14 cellular contexts compared by ENCODE assay signal in the genomic region with DNA sequence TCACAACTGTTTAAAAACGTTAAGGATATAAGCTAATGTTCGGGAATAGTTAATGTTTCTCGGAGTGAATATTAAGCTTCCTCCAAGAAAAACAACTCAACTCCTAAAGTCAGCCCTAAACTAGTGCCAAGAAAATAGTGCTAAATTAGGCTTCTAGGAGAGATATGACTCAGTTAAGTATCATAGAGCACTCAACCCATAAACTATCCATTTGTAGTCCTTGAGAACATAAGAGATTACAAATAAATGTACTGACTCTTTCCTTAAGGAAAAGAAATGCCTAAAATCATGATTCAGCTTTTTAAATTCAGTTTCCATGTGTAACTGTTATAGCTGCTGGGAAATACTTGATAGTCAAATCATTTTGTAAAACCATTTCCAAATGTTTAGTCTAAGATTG.
A peak's percentile ranks its signal among the peaks of the same experiment; 100 is the strongest.
DNase-seq lines count a peak whose midpoint lies in the region; ATAC-seq and TF ChIP-seq lines count a peak whose summit lies in the region.
"Had no signal": no experiment of that assay in that cellular context is flagged by ENCODE, and none has a peak within 500 bp of the region (broad histone marks: within the 10 kb centered on the region; RNA-seq: fewer than 3 reads in every experiment).

No MANE protein-coding gene starts in this region.

- peak; percentile 98 for DNase-seq in Caki2 (ENCODE audit: low read depth)
- DNase-seq in RKO (ENCODE audit: low spot score): peak; percentile 87
- peak; percentile 74 for DNase-seq in epithelial cell of proximal tubule (ENCODE audit: low read depth)
- DNase-seq in nephron progenitor cell: no peak
- no peak for DNase-seq in natural killer cell treated with Interleukin-12 subunit alpha and Interleukin-12 subunit beta and Interleukin-15 and Interleukin-18, amount 100 ng/mL, for 72 hours (ENCODE audit: low spot score)
- DNase-seq in GM20000 (ENCODE audit: low spot score): no peak
- DNase-seq in Caco-2: no peak
- no peak for DNase-seq in COLO829 (ENCODE audit: low spot score)
- DNase-seq: anterior cingulate cortex; erythroblast; left ventricle myocardium superior; stimulated activated CD4-positive, alpha-beta T cell treated with anti-CD3 and anti-CD28 coated beads, Interleukin-4, amount 100 ng/mL, for 4 hours; stimulated activated naive CD8-positive, alpha-beta T cell treated with anti-CD3 and anti-CD28 coated beads, Interleukin-15, amount 100 ng/mL, for 72 hours had no signal

- H3K36me3 ChIP-seq in Caco-2 (ENCODE audit: control insufficient read depth, insufficient read depth, low read length): no peaks in the 10 kb centered on the region

- intact Hi-C loops in Caco-2 (cut with micrococcal nuclease; ENCODE audit: unreplicated experiment): no loop called here

- H3K4me1 ChIP-seq in Caco-2: peaks cover 14% of the 10 kb centered on the region; the same call in 1 of the 2 replicates
- H3K4me1 ChIP-seq: parathyroid adenoma had no signal

- H3K4me1 Mint-ChIP-seq in nephron progenitor cell (peaks cover 65% of the 10 kb centered on the region), Caco-2 (ENCODE audit: low read depth, unreplicated experiment) (peaks cover 18% of the 10 kb centered on the region)
- no peaks in the 10 kb centered on the region for H3K4me1 Mint-ChIP-seq in natural killer cell treated with Interleukin-12 subunit alpha and Interleukin-12 subunit beta and Interleukin-15 and Interleukin-18, amount 100 ng/mL, for 72 hours (ENCODE audit: low read depth in 2 of 2)
- H3K4me1 Mint-ChIP-seq: stimulated activated naive CD8-positive, alpha-beta T cell treated with anti-CD3 and anti-CD28 coated beads, Interleukin-15, amount 100 ng/mL, for 72 hours had no signal

- TF ChIP-seq CTCF in epithelial cell of proximal tubule (conservative IDR thresholded peaks at IDR 0.05; ENCODE audit: low read depth, low read length) (no peak), nephron progenitor cell (IDR thresholded peaks at IDR 0.05) (no peak), GM20000 (IDR thresholded peaks at IDR 0.05; ENCODE audit: extremely low read depth, missing control alignments) (no peak), Caco-2 (IDR thresholded peaks at IDR 0.05; ENCODE audit: insufficient read depth in 1 of 2, low read depth in 1 of 2, low read length in 1 of 2, severe bottlenecking in 1 of 2, unreplicated experiment in 1 of 2) (no peak)

- BruUV-seq in Caco-2 (replicated peaks; lab: Mats Ljungman, UMichigan): no TSS peak

- POLR2A ChIA-PET in Caco-2 (lab: Charles Lee): no interaction called here

- H3K36me3 Mint-ChIP-seq in nephron progenitor cell (ENCODE audit: low read depth): peaks cover 61% of the 10 kb centered on the region
- H3K36me3 Mint-ChIP-seq in natural killer cell treated with Interleukin-12 subunit alpha and Interleukin-12 subunit beta and Interleukin-15 and Interleukin-18, amount 100 ng/mL, for 72 hours: no peaks in the 10 kb centered on the region
- H3K36me3 Mint-ChIP-seq in Caco-2 (ENCODE audit: insufficient read depth, unreplicated experiment): no peaks in the 10 kb centered on the region

- in situ Hi-C loops in Caki2 (cut with HindIII; ENCODE audit: low pct_unique_long_range_greater_than_20kb, low sequenced_read_pairs): loop anchor here (5.0 kb wide), 1 partner anchor 64 kb away; no protein-coding TSS in a partner anchor

- no peaks in the 10 kb centered on the region for H3K9me3 ChIP-seq in Caco-2

- H3K27me3 Mint-ChIP-seq in nephron progenitor cell (ENCODE audit: low read depth, poor library complexity): no peaks in the 10 kb centered on the region
- peaks cover 11 to 20% of the 10 kb centered on the region in 2 donors for H3K27me3 Mint-ChIP-seq in natural killer cell treated with Interleukin-12 subunit alpha and Interleukin-12 subunit beta and Interleukin-15 and Interleukin-18, amount 100 ng/mL, for 72 hours
- no peaks in the 10 kb centered on the region for H3K27me3 Mint-ChIP-seq in Caco-2 (ENCODE audit: insufficient read depth, unreplicated experiment)

- H3K9me3 Mint-ChIP-seq in nephron progenitor cell (no peaks in the 10 kb centered on the region), Caco-2 (ENCODE audit: unreplicated experiment) (no peaks in the 10 kb centered on the region)
- H3K9me3 Mint-ChIP-seq in natural killer cell treated with Interleukin-12 subunit alpha and Interleukin-12 subunit beta and Interleukin-15 and Interleukin-18, amount 100 ng/mL, for 72 hours: no peaks in the 10 kb centered on the region
- H3K9me3 Mint-ChIP-seq: stimulated activated naive CD8-positive, alpha-beta T cell treated with anti-CD3 and anti-CD28 coated beads, Interleukin-15, amount 100 ng/mL, for 72 hours had no signal

- CTCF ChIA-PET in Caco-2 (lab: Charles Lee): no interaction called here

- H3K27ac Mint-ChIP-seq in nephron progenitor cell (peak overlapping the region; percentile 60), Caco-2 (ENCODE audit: unreplicated experiment) (no peak overlapping the region)
- no peak overlapping the region for H3K27ac Mint-ChIP-seq in natural killer cell treated with Interleukin-12 subunit alpha and Interleukin-12 subunit beta and Interleukin-15 and Interleukin-18, amount 100 ng/mL, for 72 hours
- H3K27ac Mint-ChIP-seq: stimulated activated naive CD8-positive, alpha-beta T cell treated with anti-CD3 and anti-CD28 coated beads, Interleukin-15, amount 100 ng/mL, for 72 hours had no signal

- H3K4me3 ChIP-seq in epithelial cell of proximal tubule (ENCODE audit: low read depth, low read length): no peak overlapping the region
- no peak overlapping the region for H3K4me3 ChIP-seq in Caco-2 (ENCODE audit: low read depth, low read length)

- no peaks in the 10 kb centered on the region for H3K27me3 ChIP-seq in Caco-2 (replicated peaks; ENCODE audit: control insufficient read depth, insufficient read depth, low read length)

- H3K4me3 Mint-ChIP-seq in nephron progenitor cell: no peak overlapping the region
- H3K4me3 Mint-ChIP-seq in natural killer cell treated with Interleukin-12 subunit alpha and Interleukin-12 subunit beta and Interleukin-15 and Interleukin-18, amount 100 ng/mL, for 72 hours: no peak overlapping the region
- H3K4me3 Mint-ChIP-seq in Caco-2 (ENCODE audit: unreplicated experiment): no peak overlapping the region
- H3K4me3 Mint-ChIP-seq: stimulated activated naive CD8-positive, alpha-beta T cell treated with anti-CD3 and anti-CD28 coated beads, Interleukin-15, amount 100 ng/mL, for 72 hours had no signal

- ATAC-seq in natural killer cell treated with Interleukin-12 subunit alpha and Interleukin-12 subunit beta and Interleukin-15 and Interleukin-18, amount 100 ng/mL, for 72 hours: no peak
- ATAC-seq: left ventricle myocardium superior; stimulated activated naive CD8-positive, alpha-beta T cell treated with anti-CD3 and anti-CD28 coated beads, Interleukin-15, amount 100 ng/mL, for 72 hours had no signal

Comparison
In these comparisons a context has a peak if more than half of its experiments do, and no peak if none do; other contexts are left out.
1. DNase-seq: peak in Caki2 (single experiment), RKO (single experiment) and epithelial cell of proximal tubule (single experiment); none in nephron progenitor cell (single experiment), natural killer cell treated with Interleukin-12 subunit alpha and Interleukin-12 subunit beta and Interleukin-15 and Interleukin-18, amount 100 ng/mL, for 72 hours (single experiment), GM20000 (single experiment), Caco-2 (0 of 2) and COLO829 (single experiment).